29 cellular contexts compared by ENCODE assay signal in the genomic region with DNA sequence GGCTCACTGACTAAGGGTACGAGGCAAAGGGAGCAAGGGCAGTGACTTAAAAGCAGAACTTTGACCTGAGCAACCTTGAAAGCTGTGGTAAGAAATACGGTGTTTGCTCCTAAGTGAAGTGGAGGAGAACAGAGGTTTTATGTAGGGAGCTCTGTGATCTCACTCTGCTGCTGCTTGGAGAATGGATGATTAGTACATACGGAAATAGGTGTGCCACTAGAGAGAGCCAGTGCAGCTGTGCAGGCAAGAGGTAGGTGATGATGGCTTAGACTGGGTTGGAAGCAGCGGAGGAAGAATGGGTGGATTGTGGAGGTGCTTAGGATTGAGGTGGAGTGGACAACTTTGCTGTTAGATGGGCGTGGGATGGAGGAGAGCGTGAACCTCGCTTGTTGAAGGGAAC.
DNase-seq lines count a peak whose midpoint lies in the region; ATAC-seq and TF ChIP-seq lines count a peak whose summit lies in the region.
"Had no signal": no experiment of that assay in that cellular context is flagged by ENCODE, and none has a peak within 500 bp of the region (broad histone marks: within the 10 kb centered on the region; RNA-seq: fewer than 3 reads in every experiment).

No MANE protein-coding gene starts in this region.

- no peaks in the 10 kb centered on the region for H3K36me3 ChIP-seq in Caco-2 (ENCODE audit: control insufficient read depth, insufficient read depth, low read length)
- H3K36me3 ChIP-seq: uterus had no signal

- H3K4me3 Mint-ChIP-seq in Caco-2 (ENCODE audit: unreplicated experiment), result no peak overlapping the region
- no peak overlapping the region for H3K4me3 Mint-ChIP-seq in progenitor cell of endocrine pancreas (ENCODE audit: low read depth)
- H3K4me3 Mint-ChIP-seq: activated naive CD8-positive, alpha-beta T cell treated with anti-CD3 and anti-CD28 coated beads, Interleukin-2, amount 10 ng/mL, durations not matched to agents 7 days and 5 days; dendritic cell treated with granulocyte-macrophage colony-stimulating factor and Interleukin-4, amounts not matched to agents 40 ng/mL and 50 ng/mL, for 4 days; GM23338; natural killer cell treated with Interleukin-12 subunit alpha and Interleukin-12 subunit beta and Interleukin-15 and Interleukin-18, amount 100 ng/mL, for 72 hours had no signal

- intact Hi-C loops in Caco-2 (cut with micrococcal nuclease; ENCODE audit: unreplicated experiment), result no loop called here

- H3K9me3 ChIP-seq in Caco-2, result no peaks in the 10 kb centered on the region
- H3K9me3 ChIP-seq: ascending aorta, thoracic aorta, uterus had no signal

- TF ChIP-seq POLR2A in NB4 (IDR thresholded peaks at IDR 0.05; ENCODE audit: extremely low read depth, insufficient read length), result no peak

- POLR2A ChIA-PET in Caco-2 (lab: Charles Lee), result interaction anchor here (0.7 kb wide), 1 partner anchor 124 kb away, joined by 14 read pairs; no protein-coding TSS in a partner anchor

- H3K4me1 ChIP-seq in Caco-2, result no peaks in the 10 kb centered on the region
- H3K4me1 ChIP-seq: parathyroid adenoma, uterus had no signal

- H3K27ac Mint-ChIP-seq in Caco-2 (ENCODE audit: unreplicated experiment) (peak overlapping the region; percentile 13), progenitor cell of endocrine pancreas (peak overlapping the region; percentile 79)
- H3K27ac Mint-ChIP-seq: activated naive CD8-positive, alpha-beta T cell treated with anti-CD3 and anti-CD28 coated beads, Interleukin-2, amount 10 ng/mL, durations not matched to agents 7 days and 5 days; dendritic cell treated with granulocyte-macrophage colony-stimulating factor and Interleukin-4, amounts not matched to agents 40 ng/mL and 50 ng/mL, for 4 days; natural killer cell treated with Interleukin-12 subunit alpha and Interleukin-12 subunit beta and Interleukin-15 and Interleukin-18, amount 100 ng/mL, for 72 hours had no signal

- TF ChIP-seq CTCF in Caco-2 (IDR thresholded peaks at IDR 0.05; ENCODE audit: insufficient read depth in 1 of 2, low read depth in 1 of 2, low read length in 1 of 2, severe bottlenecking in 1 of 2, unreplicated experiment in 1 of 2), result no peak
- TF ChIP-seq CTCF in NB4 (IDR thresholded peaks at IDR 0.05; ENCODE audit: low read depth, low read length), result no peak
- TF ChIP-seq CTCF in progenitor cell of endocrine pancreas (IDR thresholded peaks at IDR 0.05; ENCODE audit: unreplicated experiment), result no peak

- peak; percentile 65 for ATAC-seq in esophagus mucosa
- ATAC-seq: GM23338; natural killer cell treated with Interleukin-12 subunit alpha and Interleukin-12 subunit beta and Interleukin-15 and Interleukin-18, amount 100 ng/mL, for 72 hours; PC-3; right cardiac atrium; Right ventricle myocardium inferior; SK-N-SH treated with all-trans-retinoic acid at 6 μM for 48 hours had no signal

- CTCF ChIA-PET in Caco-2 (lab: Charles Lee), result interaction anchor here (0.6 kb wide), 1 partner anchor 745 kb away, joined by 3 read pairs; no protein-coding TSS in a partner anchor

- H3K4me3 ChIP-seq in Caco-2 (ENCODE audit: low read depth, low read length), result no peak overlapping the region
- no peak overlapping the region for H3K4me3 ChIP-seq in NB4 (ENCODE audit: low read depth, low read length)
- H3K4me3 ChIP-seq: ascending aorta, GM23338, thoracic aorta, uterus had no signal

- H3K27me3 ChIP-seq in Caco-2 (replicated peaks; ENCODE audit: control insufficient read depth, insufficient read depth, low read length), result no peaks in the 10 kb centered on the region
- H3K27me3 ChIP-seq: ascending aorta, uterus had no signal

- H3K4me1 Mint-ChIP-seq in Caco-2 (ENCODE audit: low read depth, unreplicated experiment), result no peaks in the 10 kb centered on the region
- H3K4me1 Mint-ChIP-seq in progenitor cell of endocrine pancreas (ENCODE audit: low read depth), result peaks cover 13% of the 10 kb centered on the region

- H3K27me3 Mint-ChIP-seq in Caco-2 (ENCODE audit: insufficient read depth, unreplicated experiment) (no peaks in the 10 kb centered on the region), progenitor cell of endocrine pancreas (no peaks in the 10 kb centered on the region)
- H3K27me3 Mint-ChIP-seq: activated naive CD8-positive, alpha-beta T cell treated with anti-CD3 and anti-CD28 coated beads, Interleukin-2, amount 10 ng/mL, durations not matched to agents 7 days and 5 days; CD4-positive, CD25-positive, alpha-beta regulatory T cell; dendritic cell treated with granulocyte-macrophage colony-stimulating factor and Interleukin-4, amounts not matched to agents 40 ng/mL and 50 ng/mL, for 4 days; natural killer cell treated with Interleukin-12 subunit alpha and Interleukin-12 subunit beta and Interleukin-15 and Interleukin-18, amount 100 ng/mL, for 72 hours had no signal

- no TSS peak for BruUV-seq in Caco-2 (replicated peaks; lab: Mats Ljungman, UMichigan)

- DNase-seq in Caco-2 (peak in 1 of 2 experiments; percentile 16), NB4 (ENCODE audit: low read depth) (peak; percentile 28), progenitor cell of endocrine pancreas (ENCODE audit: low spot score, unreplicated experiment) (no peak), occipital lobe (lab: John Stamatoyannopoulos, UW) (no peak), medulla oblongata (ENCODE audit: extremely low spot score) (no peak), DMS79 (lab: John Stamatoyannopoulos, UW) (no peak)
- DNase-seq: activated CD4-positive, alpha-beta T cell treated with anti-CD3 and anti-CD28 coated beads for 4 hours; activated effector memory CD4-positive, alpha-beta T cell treated with Interleukin-2 at 50 U/mL for 16 hours; activated naive CD8-positive, alpha-beta T cell treated with anti-CD3 and anti-CD28 coated beads, Interleukin-2, amount 10 ng/mL, durations not matched to agents 7 days and 5 days; caudate nucleus; CD4-positive, CD25-positive, alpha-beta regulatory T cell; IMR-90; NCI-H187 treated with DMSO at 0.1 percent for 48 hours; NCI-H2171 treated with DMSO at 0.1 percent for 48 hours; NCI-H524 treated with DMSO at 0.1 percent for 48 hours; PC-3; right cardiac atrium; stimulated activated CD4-positive, alpha-beta T cell treated with anti-CD3 and anti-CD28 coated beads, Interleukin-4, amount 100 ng/mL, for 1 hour; stimulated activated naive CD4-positive, alpha-beta T cell; uterus had no signal

- H3K36me3 Mint-ChIP-seq in Caco-2 (ENCODE audit: insufficient read depth, unreplicated experiment) (peaks cover 30% of the 10 kb centered on the region), progenitor cell of endocrine pancreas (ENCODE audit: insufficient read depth) (peaks cover 2% of the 10 kb centered on the region)
- H3K36me3 Mint-ChIP-seq: activated naive CD8-positive, alpha-beta T cell treated with anti-CD3 and anti-CD28 coated beads, Interleukin-2, amount 10 ng/mL, durations not matched to agents 7 days and 5 days had no signal

- H3K9me3 Mint-ChIP-seq in Caco-2 (ENCODE audit: unreplicated experiment), result no peaks in the 10 kb centered on the region
- H3K9me3 Mint-ChIP-seq in progenitor cell of endocrine pancreas (ENCODE audit: low read depth), result no peaks in the 10 kb centered on the region
- H3K9me3 Mint-ChIP-seq: activated naive CD8-positive, alpha-beta T cell treated with anti-CD3 and anti-CD28 coated beads, Interleukin-2, amount 10 ng/mL, durations not matched to agents 7 days and 5 days; CD4-positive, CD25-positive, alpha-beta regulatory T cell; dendritic cell treated with granulocyte-macrophage colony-stimulating factor and Interleukin-4, amounts not matched to agents 40 ng/mL and 50 ng/mL, for 4 days; GM23338; natural killer cell treated with Interleukin-12 subunit alpha and Interleukin-12 subunit beta and Interleukin-15 and Interleukin-18, amount 100 ng/mL, for 72 hours had no signal
